In genomic region chr15:41115652-41116115, GRCh38 we compare ENCODE assay signal across 8 cellular contexts. TPM values are rescaled to one million over a fixed set of nuclear protein-coding genes. Genes with fewer than 3 reads are reported as not detected.
DNase-seq lines count a peak whose midpoint lies in the region; ATAC-seq and TF ChIP-seq lines count a peak whose summit lies in the region.

No MANE protein-coding gene starts in this region.

- H2AFZ ChIP-seq in GM23338: no peak overlapping the region

- peaks cover 50% of the 10 kb centered on the region for H3K79me2 ChIP-seq in GM23338 (replicated peaks; ENCODE audit: insufficient read depth)

- H3K9me3 Mint-ChIP-seq in GM23338: peaks cover 3% of the 10 kb centered on the region; the same call in 1 of the 3 replicates
- no peaks in the 10 kb centered on the region for H3K9me3 Mint-ChIP-seq in central memory CD8-positive, alpha-beta T cell

- peak overlapping the region; percentile 95 for H3K27ac Mint-ChIP-seq in GM23338
- H3K27ac Mint-ChIP-seq in central memory CD8-positive, alpha-beta T cell (ENCODE audit: low read depth): peak overlapping the region; percentile 99

- no peaks in the 10 kb centered on the region for H3K36me3 ChIP-seq in GM23338 (ENCODE audit: insufficient read depth)
- H3K36me3 ChIP-seq in left lung: peaks cover 0 to 4% of the 10 kb centered on the region in 2 donors

- peak overlapping the region; percentile 92 for H3K4me3 ChIP-seq in GM23338
- peak overlapping the region; percentile 79 to 92 for H3K4me3 ChIP-seq in left lung

- TF ChIP-seq CTCF in GM23338 (conservative IDR thresholded peaks at IDR 0.05; ENCODE audit: low read depth in 2 of 2) (no peak), left lung (IDR thresholded peaks at IDR 0.05) (no peak)

- H3K27me3 ChIP-seq in GM23338 (ENCODE audit: insufficient read depth) (no peaks in the 10 kb centered on the region), left lung (no peaks in the 10 kb centered on the region)

- peak overlapping the region; percentile 80 for H3K4me2 ChIP-seq in GM23338

- peak overlapping the region; percentile 98 for H3K27ac ChIP-seq in GM23338 (ENCODE audit: low read depth)
- H3K27ac ChIP-seq in left lung: peak overlapping the region; percentile 99 to 100

- H3K4me1 Mint-ChIP-seq in GM23338: peaks cover 5% of the 10 kb centered on the region; the same call in 2 of the 3 replicates
- H3K4me1 Mint-ChIP-seq in central memory CD8-positive, alpha-beta T cell: peaks cover 25% of the 10 kb centered on the region

- H3K36me3 Mint-ChIP-seq in GM23338 (ENCODE audit: low read depth): peaks cover 15% of the 10 kb centered on the region
- H3K36me3 Mint-ChIP-seq in central memory CD8-positive, alpha-beta T cell (ENCODE audit: insufficient read depth): peaks cover 12% of the 10 kb centered on the region

- no peaks in the 10 kb centered on the region for H3F3A ChIP-seq in GM23338 (replicated peaks; ENCODE audit: low read depth)

- ATAC-seq in GM23338 (peak; percentile 67), left lung (peak; percentile 73)
- peak; percentile 70 for ATAC-seq in activated CD4-positive, CD25-positive, alpha-beta regulatory T cell treated with anti-CD3 and anti-CD28 coated beads, Interleukin-2, amount 50 U/mL, for 24 hours
- peak; percentile 61 for ATAC-seq in central memory CD8-positive, alpha-beta T cell (replicated peaks; ENCODE audit: extremely low read depth, poor library complexity, severe bottlenecking)

- peak; percentile 88 for DNase-seq in GM03348 (ENCODE audit: low spot score)
- peak; percentile 82 for DNase-seq in GM23338 (ENCODE audit: low spot score)
- peak; percentile 44 for DNase-seq in LoVo (ENCODE audit: low spot score)
- peak; percentile 49 to 56 for DNase-seq in central memory CD8-positive, alpha-beta T cell (ENCODE audit: low spot score in 2 of 2)
- peak; percentile 75 to 89 for DNase-seq in left lung
- DNase-seq in stimulated activated CD4-positive, alpha-beta T cell treated with anti-CD3 and anti-CD28 coated beads, Interleukin-2, amount 100 ng/mL, for 4 hours (ENCODE audit: low read depth): peak; percentile 85
- DNase-seq in hepatic stellate cell (ENCODE audit: low spot score): no peak

- peak overlapping the region; percentile 93 for H3K4me3 Mint-ChIP-seq in GM23338
- peak overlapping the region; percentile 94 for H3K4me3 Mint-ChIP-seq in central memory CD8-positive, alpha-beta T cell

- no peaks in the 10 kb centered on the region; the same call in 1 of the 2 replicates for H3K4me1 ChIP-seq in GM23338 (ENCODE audit: insufficient read depth)
- peaks cover 10 to 29% of the 10 kb centered on the region in 2 donors for H3K4me1 ChIP-seq in left lung

- intact Hi-C loops in left lung (cut with DNase I): no loop called here

- H3K27me3 Mint-ChIP-seq in GM23338 (ENCODE audit: insufficient read depth, low read depth, poor library complexity): peaks cover 2% of the 10 kb centered on the region
- no peaks in the 10 kb centered on the region for H3K27me3 Mint-ChIP-seq in central memory CD8-positive, alpha-beta T cell

- peaks cover 28% of the 10 kb centered on the region for H4K20me1 ChIP-seq in GM23338 (replicated peaks; ENCODE audit: insufficient read depth)

- H3K9me3 ChIP-seq in left lung: no peaks in the 10 kb centered on the region

- peaks cover 3% of the 10 kb centered on the region; the same call in 1 of the 2 replicates for H3K9me2 ChIP-seq in GM23338 (ENCODE audit: insufficient read depth)

TF ChIP-seq in GM23338, 12 proteins besides CTCF, POLR2A, EP300 and RAD21:
- no peak for TF ChIP-seq ETS1 (IDR thresholded peaks at IDR 0.05)
TF ChIP-seq in GM23338: peak in this region for 0.

RNA-seq across cellular contexts. Expression of gene INO80, which starts 0.4 kb away (rescaled TPM):
- 23.1 and 24.9 TPM in 2 replicates for total RNA-seq in GM23338 (2014; rRNA removed; shearing (Covaris generic))
- 6.5 and 7.6 TPM in 2 replicates for polyA plus RNA-seq in GM23338 (2016; fragmentation: Nextera tagmentation; extraction: Ambion mirVana)
- 10 to 100 TPM; 20.1 to 31.0 TPM for total RNA-seq in left lung
